1 cellular context compared by ENCODE assay signal in the genomic region with DNA sequence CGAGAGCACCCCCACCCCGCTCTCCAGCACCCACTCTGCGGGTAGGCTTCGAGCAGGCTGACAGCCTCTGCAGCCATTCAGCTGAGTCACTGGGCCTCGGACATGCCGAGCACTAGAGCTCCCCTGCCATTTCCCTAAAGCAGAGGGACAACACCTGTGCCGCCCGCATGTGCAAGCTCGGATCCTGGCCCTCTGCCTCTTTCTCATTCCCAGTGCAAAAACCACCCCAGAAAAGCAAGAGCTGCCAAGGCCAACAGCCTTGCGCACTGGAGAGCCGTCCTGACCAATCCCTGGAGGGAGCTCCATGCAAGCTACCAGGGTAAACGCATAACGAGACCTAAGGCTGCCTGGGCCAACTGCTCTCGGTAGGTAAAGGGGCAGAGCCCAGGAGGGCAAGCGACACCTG.
TF ChIP-seq lines count a peak whose summit lies in the region.

No MANE protein-coding gene starts in this region.

TF ChIP-seq in GM23338, 12 proteins besides CTCF, POLR2A, EP300 and RAD21 (continued from another document):
- TF ChIP-seq REST (IDR thresholded peaks at IDR 0.05; ENCODE audit: unreplicated experiment), result no peak
- TF ChIP-seq JUNB (IDR thresholded peaks at IDR 0.05; ENCODE audit: unreplicated experiment), result no peak
- TF ChIP-seq, protein P1, sequence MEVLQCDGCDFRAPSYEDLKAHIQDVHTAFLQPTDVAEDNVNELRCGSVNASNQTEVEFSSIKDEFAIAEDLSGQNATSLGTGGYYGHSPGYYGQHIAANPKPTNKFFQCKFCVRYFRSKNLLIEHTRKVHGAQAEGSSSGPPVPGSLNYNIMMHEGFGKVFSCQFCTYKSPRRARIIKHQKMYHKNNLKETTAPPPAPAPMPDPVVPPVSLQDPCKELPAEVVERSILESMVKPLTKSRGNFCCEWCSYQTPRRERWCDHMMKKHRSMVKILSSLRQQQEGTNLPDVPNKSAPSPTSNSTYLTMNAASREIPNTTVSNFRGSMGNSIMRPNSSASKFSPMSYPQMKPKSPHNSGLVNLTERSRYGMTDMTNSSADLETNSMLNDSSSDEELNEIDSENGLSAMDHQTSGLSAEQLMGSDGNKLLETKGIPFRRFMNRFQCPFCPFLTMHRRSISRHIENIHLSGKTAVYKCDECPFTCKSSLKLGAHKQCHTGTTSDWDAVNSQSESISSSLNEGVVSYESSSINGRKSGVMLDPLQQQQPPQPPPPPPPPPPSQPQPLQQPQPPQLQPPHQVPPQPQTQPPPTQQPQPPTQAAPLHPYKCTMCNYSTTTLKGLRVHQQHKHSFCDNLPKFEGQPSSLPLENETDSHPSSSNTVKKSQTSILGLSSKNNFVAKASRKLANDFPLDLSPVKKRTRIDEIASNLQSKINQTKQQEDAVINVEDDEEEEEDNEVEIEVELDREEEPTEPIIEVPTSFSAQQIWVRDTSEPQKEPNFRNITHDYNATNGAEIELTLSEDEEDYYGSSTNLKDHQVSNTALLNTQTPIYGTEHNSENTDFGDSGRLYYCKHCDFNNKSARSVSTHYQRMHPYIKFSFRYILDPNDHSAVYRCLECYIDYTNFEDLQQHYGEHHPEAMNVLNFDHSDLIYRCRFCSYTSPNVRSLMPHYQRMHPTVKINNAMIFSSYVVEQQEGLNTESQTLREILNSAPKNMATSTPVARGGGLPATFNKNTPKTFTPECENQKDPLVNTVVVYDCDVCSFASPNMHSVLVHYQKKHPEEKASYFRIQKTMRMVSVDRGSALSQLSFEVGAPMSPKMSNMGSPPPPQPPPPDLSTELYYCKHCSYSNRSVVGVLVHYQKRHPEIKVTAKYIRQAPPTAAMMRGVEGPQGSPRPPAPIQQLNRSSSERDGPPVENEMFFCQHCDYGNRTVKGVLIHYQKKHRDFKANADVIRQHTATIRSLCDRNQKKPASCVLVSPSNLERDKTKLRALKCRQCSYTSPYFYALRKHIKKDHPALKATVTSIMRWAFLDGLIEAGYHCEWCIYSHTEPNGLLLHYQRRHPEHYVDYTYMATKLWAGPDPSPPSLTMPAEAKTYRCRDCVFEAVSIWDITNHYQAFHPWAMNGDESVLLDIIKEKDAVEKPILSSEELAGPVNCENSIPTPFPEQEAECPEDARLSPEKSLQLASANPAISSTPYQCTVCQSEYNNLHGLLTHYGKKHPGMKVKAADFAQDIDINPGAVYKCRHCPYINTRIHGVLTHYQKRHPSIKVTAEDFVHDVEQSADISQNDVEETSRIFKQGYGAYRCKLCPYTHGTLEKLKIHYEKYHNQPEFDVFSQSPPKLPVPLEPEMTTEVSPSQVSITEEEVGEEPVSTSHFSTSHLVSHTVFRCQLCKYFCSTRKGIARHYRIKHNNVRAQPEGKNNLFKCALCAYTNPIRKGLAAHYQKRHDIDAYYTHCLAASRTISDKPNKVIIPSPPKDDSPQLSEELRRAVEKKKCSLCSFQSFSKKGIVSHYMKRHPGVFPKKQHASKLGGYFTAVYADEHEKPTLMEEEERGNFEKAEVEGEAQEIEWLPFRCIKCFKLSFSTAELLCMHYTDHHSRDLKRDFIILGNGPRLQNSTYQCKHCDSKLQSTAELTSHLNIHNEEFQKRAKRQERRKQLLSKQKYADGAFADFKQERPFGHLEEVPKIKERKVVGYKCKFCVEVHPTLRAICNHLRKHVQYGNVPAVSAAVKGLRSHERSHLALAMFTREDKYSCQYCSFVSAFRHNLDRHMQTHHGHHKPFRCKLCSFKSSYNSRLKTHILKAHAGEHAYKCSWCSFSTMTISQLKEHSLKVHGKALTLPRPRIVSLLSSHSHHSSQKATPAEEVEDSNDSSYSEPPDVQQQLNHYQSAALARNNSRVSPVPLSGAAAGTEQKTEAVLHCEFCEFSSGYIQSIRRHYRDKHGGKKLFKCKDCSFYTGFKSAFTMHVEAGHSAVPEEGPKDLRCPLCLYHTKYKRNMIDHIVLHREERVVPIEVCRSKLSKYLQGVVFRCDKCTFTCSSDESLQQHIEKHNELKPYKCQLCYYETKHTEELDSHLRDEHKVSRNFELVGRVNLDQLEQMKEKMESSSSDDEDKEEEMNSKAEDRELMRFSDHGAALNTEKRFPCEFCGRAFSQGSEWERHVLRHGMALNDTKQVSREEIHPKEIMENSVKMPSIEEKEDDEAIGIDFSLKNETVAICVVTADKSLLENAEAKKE (CRISPR knock-in tag; IDR thresholded peaks at IDR 0.05), result no peak
- no peak for TF ChIP-seq POLR2AphosphoS5 (IDR thresholded peaks at IDR 0.05; ENCODE audit: low read depth)
- TF ChIP-seq EZH2phosphoT487 (IDR thresholded peaks at IDR 0.05; ENCODE audit: unreplicated experiment), result no peak
- TF ChIP-seq, protein P2, sequence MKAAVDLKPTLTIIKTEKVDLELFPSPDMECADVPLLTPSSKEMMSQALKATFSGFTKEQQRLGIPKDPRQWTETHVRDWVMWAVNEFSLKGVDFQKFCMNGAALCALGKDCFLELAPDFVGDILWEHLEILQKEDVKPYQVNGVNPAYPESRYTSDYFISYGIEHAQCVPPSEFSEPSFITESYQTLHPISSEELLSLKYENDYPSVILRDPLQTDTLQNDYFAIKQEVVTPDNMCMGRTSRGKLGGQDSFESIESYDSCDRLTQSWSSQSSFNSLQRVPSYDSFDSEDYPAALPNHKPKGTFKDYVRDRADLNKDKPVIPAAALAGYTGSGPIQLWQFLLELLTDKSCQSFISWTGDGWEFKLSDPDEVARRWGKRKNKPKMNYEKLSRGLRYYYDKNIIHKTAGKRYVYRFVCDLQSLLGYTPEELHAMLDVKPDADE (IDR thresholded peaks at IDR 0.05), result no peak
- TF ChIP-seq CREB1 (CRISPR knock-in tag; IDR thresholded peaks at IDR 0.05; ENCODE audit: low read depth), result no peak
- no peak for TF ChIP-seq ZNF331 (CRISPR knock-in tag; IDR thresholded peaks at IDR 0.05; ENCODE audit: low read depth)
- TF ChIP-seq STAT1 (IDR thresholded peaks at IDR 0.05; ENCODE audit: unreplicated experiment), result no peak
- TF ChIP-seq NANOG (IDR thresholded peaks at IDR 0.05; ENCODE audit: borderline replicate concordance), result no peak
